9 cellular contexts compared by ENCODE assay signal in the genomic region with DNA sequence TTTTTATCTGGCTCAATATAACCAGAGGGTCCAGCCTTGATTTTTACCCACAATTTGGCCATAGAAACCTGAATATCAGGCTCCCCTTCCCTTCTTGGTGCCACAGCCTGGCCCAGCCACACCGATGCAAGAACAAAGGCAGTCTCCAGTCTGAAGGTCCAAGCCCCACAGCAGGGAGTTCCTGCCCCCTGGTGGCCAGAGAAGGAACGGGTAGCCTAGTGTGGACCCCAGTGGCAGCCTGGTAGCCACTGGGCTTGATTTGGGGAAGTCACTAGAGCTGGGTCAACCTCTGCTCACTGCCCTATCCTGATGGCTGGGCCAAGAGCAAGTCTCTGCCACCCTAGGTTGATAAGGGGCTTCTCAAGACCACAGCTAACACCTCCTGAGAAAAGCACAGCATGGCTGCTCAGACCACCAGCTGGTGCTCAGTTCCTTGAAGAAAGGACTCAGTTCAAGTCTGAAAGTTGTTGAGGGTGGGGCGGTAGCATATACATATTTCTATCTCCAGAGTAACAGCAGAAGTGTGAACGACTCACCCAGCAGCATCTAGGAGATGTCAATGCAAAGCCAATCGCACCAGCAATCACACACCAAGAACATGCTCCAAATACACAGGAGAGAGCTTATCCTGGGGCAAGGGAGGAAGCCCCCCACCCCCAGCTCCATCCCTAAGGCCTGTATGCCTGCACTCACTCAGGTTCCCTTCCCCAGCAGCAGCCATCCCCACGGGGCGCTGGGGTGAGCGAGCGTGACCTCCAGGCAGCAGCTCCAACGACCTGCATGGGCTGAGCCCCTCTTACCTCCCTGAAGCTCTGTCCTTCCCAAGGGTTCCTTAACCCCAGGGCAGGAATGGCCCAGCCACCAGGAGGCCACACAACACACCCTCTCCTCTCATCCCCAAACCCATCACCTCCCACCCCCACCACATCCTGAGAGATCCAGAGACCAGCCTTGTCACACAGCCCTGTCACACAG. TPM values are rescaled to one million over a fixed set of nuclear protein-coding genes. Genes with fewer than 3 reads are reported as not detected.
DNase-seq lines count a peak whose midpoint lies in the region; ATAC-seq and TF ChIP-seq lines count a peak whose summit lies in the region.
"Had no signal": no experiment of that assay in that cellular context is flagged by ENCODE, and none has a peak within 500 bp of the region (broad histone marks: within the 10 kb centered on the region; RNA-seq: fewer than 3 reads in every experiment).

No MANE protein-coding gene starts in this region.

- no peaks in the 10 kb centered on the region for H3K79me1 ChIP-seq in H9 (ENCODE audit: insufficient read depth, low read depth, low read length, poor library complexity, severe bottlenecking)

- H3K14ac ChIP-seq in H9 (ENCODE audit: insufficient read depth, low read length): no peak overlapping the region

- CTCF ChIA-PET in Calu3 (lab: Charles Lee): interaction anchor here (0.5 to 1.4 kb wide), 7 partner anchors 65 to 275 kb away, joined by 3 to 7 read pairs (median 3); a partner anchor contains a TSS

- peak; percentile 88 for DNase-seq in Calu3
- peak; percentile 87 for DNase-seq in H9
- DNase-seq in NCI-H345 treated with DMSO at 0.1 percent for 48 hours (lab: John Stamatoyannopoulos, UW; ENCODE audit: unreplicated experiment): peak; percentile 2
- peak; percentile 78 to 86 for DNase-seq in activated CD4-positive, alpha-beta T cell treated with anti-CD3 and anti-CD28 coated beads for 4 hours
- peak; percentile 81 for DNase-seq in choroid plexus epithelial cell (ENCODE audit: low read depth)
- DNase-seq in left colon: peak; percentile 69 to 90
- peak; percentile 84 for DNase-seq in stimulated activated CD4-positive, alpha-beta T cell treated with anti-CD3 and anti-CD28 coated beads, Interleukin-4, amount 100 ng/mL, for 1 hour

- H3K4me2 ChIP-seq in H9 (ENCODE audit: insufficient read depth, insufficient read length, low read length): no peak overlapping the region

- H3K27me3 ChIP-seq in H9 (ENCODE audit: insufficient read depth, low read length): no peaks in the 10 kb centered on the region

- ATAC-seq in left colon: peak; percentile 84
- ATAC-seq in GM18517 (IDR thresholded peaks at IDR 0.05; ENCODE audit: unreplicated experiment): no peak

- WGBS in H9 (ENCODE audit: extremely low coverage, insufficient read length, low lambda C conversion rate): no CpG with 5 or more reads among the region's 10 CpGs

- no peak overlapping the region for H3K4ac ChIP-seq in H9 (ENCODE audit: low read depth, low read length)

- no peak overlapping the region for H4K8ac ChIP-seq in H9 (replicated peaks; ENCODE audit: insufficient read length, low read depth, low read length)

- H3T11ph ChIP-seq in H9 (ENCODE audit: low read length): no peak overlapping the region

- H2BK12ac ChIP-seq in H9 (ENCODE audit: insufficient read length, low read depth, low read length): no peak overlapping the region

- H3K27me3 Mint-ChIP-seq in Calu3 (ENCODE audit: unreplicated experiment) (no peaks in the 10 kb centered on the region), H9 (ENCODE audit: low read depth) (no peaks in the 10 kb centered on the region)

- H4K91ac ChIP-seq in H9 (ENCODE audit: insufficient read length, low read depth, low read length): no peak overlapping the region

- intact Hi-C loops in Calu3 (cut with micrococcal nuclease; ENCODE audit: unreplicated experiment): loop anchor here (1.0 to 2.0 kb wide), 2 partner anchors 84 to 276 kb away; no protein-coding TSS in a partner anchor
- intact Hi-C loops in left colon (cut with DNase I, micrococcal nuclease): loop anchor here in 1 of 2 donors (5.0 kb wide), 2 partner anchors 87 to 147 kb away; no protein-coding TSS in a partner anchor

- H3K4me3 Mint-ChIP-seq in Calu3 (ENCODE audit: low read depth, unreplicated experiment) (no peak overlapping the region), H9 (no peak overlapping the region)

- no peaks in the 10 kb centered on the region for H3K36me3 Mint-ChIP-seq in Calu3 (ENCODE audit: insufficient read depth, unreplicated experiment)
- peaks cover 18 to 64% (median 43%) of the 10 kb centered on the region in 3 experiments; a peak in 6 of 7 replicates for H3K36me3 Mint-ChIP-seq in H9 (ENCODE audit: insufficient read depth in 1 of 3, low read depth in 3 of 3)

- no peak overlapping the region for H3K4me3 ChIP-seq in choroid plexus epithelial cell (ENCODE audit: low read depth, low read length)

- no peak overlapping the region for H2BK5ac ChIP-seq in H9 (ENCODE audit: insufficient read length, low read length)

- H3K18ac ChIP-seq in H9 (ENCODE audit: insufficient read length, low read depth, low read length): no peak overlapping the region

- no peak overlapping the region for H2AFZ ChIP-seq in H9 (ENCODE audit: low read length)

- H3K9me3 Mint-ChIP-seq in Calu3 (ENCODE audit: low read depth, unreplicated experiment): no peaks in the 10 kb centered on the region
- no peaks in the 10 kb centered on the region for H3K9me3 Mint-ChIP-seq in H9

- H2AK5ac ChIP-seq in H9 (ENCODE audit: insufficient read length, low read length): no peak overlapping the region

- no peaks in the 10 kb centered on the region for H4K20me1 ChIP-seq in H9 (ENCODE audit: control insufficient read depth, insufficient read depth, insufficient read length)

- peak; percentile 89 for TF ChIP-seq CTCF in Calu3 (IDR thresholded peaks at IDR 0.05; ENCODE audit: unreplicated experiment)
- TF ChIP-seq CTCF in H9 (conservative IDR thresholded peaks at IDR 0.05): peak; percentile 95
- peak; percentile 95 for TF ChIP-seq CTCF in choroid plexus epithelial cell (conservative IDR thresholded peaks at IDR 0.05; ENCODE audit: low read depth, low read length)

- no peaks in the 10 kb centered on the region; the same call in 1 of the 2 replicates for H3K79me2 ChIP-seq in H9 (ENCODE audit: insufficient read depth, low read length)

- no peaks in the 10 kb centered on the region for H3K23me2 ChIP-seq in H9 (ENCODE audit: insufficient read length, low read depth, low read length, poor library complexity, severe bottlenecking)

- H2BK20ac ChIP-seq in H9 (ENCODE audit: low read depth, low read length, poor library complexity, severe bottlenecking): no peak overlapping the region

- no peak overlapping the region for H3K9ac ChIP-seq in H9 (ENCODE audit: extremely low read depth, insufficient read length, low read length)

- H4K5ac ChIP-seq in H9 (ENCODE audit: insufficient read length, low read depth, low read length): no peak overlapping the region

- H2BK120ac ChIP-seq in H9 (ENCODE audit: low read depth, low read length, poor library complexity, severe bottlenecking): no peak overlapping the region

- no peaks in the 10 kb centered on the region for H3K4me1 Mint-ChIP-seq in Calu3 (ENCODE audit: low read depth, unreplicated experiment)
- peaks cover 11 to 16% of the 10 kb centered on the region in 2 experiments for H3K4me1 Mint-ChIP-seq in H9

- peaks cover 4% of the 10 kb centered on the region; the same call in 1 of the 2 replicates for H3K4me1 ChIP-seq in H9 (ENCODE audit: insufficient read depth, low read length)

- no peak overlapping the region for H3K27ac ChIP-seq in H9 (ENCODE audit: insufficient read length, low read depth, low read length)

- no peak overlapping the region for H2BK15ac ChIP-seq in H9 (ENCODE audit: low read depth, low read length)

- H3K9me3 ChIP-seq in H9 (ENCODE audit: control insufficient read depth, low read depth, low read length): no peaks in the 10 kb centered on the region

- no peak overlapping the region for H3K56ac ChIP-seq in H9 (ENCODE audit: insufficient read length, low read depth, low read length)

- H3K27ac Mint-ChIP-seq in Calu3 (ENCODE audit: unreplicated experiment): no peak overlapping the region
- H3K27ac Mint-ChIP-seq in H9: peak overlapping the region in 2 of 3 experiments; percentile 70 to 77; a peak in 3 of 7 replicates

- no peak overlapping the region for H3K23ac ChIP-seq in H9 (ENCODE audit: insufficient read length, low read depth, low read length)

- BruUV-seq in Calu3 (replicated peaks; lab: Mats Ljungman, UMichigan): no TSS peak

RNA-seq across cellular contexts. Expression of a gene that starts 7.6 kb away (rescaled TPM):
- total RNA-seq in Calu3 (2022) (3.6 and 5.1 TPM in 2 replicates), H9 (2021) (12.3 and 13.9 TPM in 2 replicates), left colon (1 to 10 TPM; 6.0 to 10.0 TPM)

RNA-seq across cellular contexts. Expression of a gene that starts 14.6 kb away (rescaled TPM):
- total RNA-seq in Calu3 (2022) (0.34 and 0.94 TPM in 2 replicates), H9 (2021) (0.42 and 0.68 TPM in 2 replicates), left colon (not detected)
- total RNA-seq: activated CD8-positive, alpha-beta memory T cell treated with anti-CD3 and anti-CD28 coated beads for 36 hours had no signal

RNA-seq across cellular contexts. Expression of a gene that starts 45.0 kb away (rescaled TPM):
- total RNA-seq in Calu3 (2022): 192 and 287 TPM in 2 replicates
- total RNA-seq in H9 (2021): 171 and 174 TPM in 2 replicates
- 100 to 1,000 TPM; 103 to 116 TPM for total RNA-seq in left colon

RNA-seq across cellular contexts. Expression of a gene that starts 46.1 kb away (rescaled TPM):
- 8.6 and 13.9 TPM in 2 replicates for total RNA-seq in Calu3 (2022)
- 20.2 and 22.9 TPM in 2 replicates for total RNA-seq in H9 (2021)
- total RNA-seq in left colon: 1 to 10 TPM; 4.5 to 5.7 TPM

Comparison
In these comparisons a context has a peak if more than half of its experiments do, and no peak if none do; other contexts are left out.
1. DNase-seq: peak in every context shown above with its lines; median percentile 88 in Calu3; 87 in H9; 84 in stimulated activated CD4-positive, alpha-beta T cell treated with anti-CD3 and anti-CD28 coated beads, Interleukin-4, amount 100 ng/mL, for 1 hour; 82 in activated CD4-positive, alpha-beta T cell treated with anti-CD3 and anti-CD28 coated beads for 4 hours; 81 in choroid plexus epithelial cell; 80 in left colon; 2 in NCI-H345 treated with DMSO at 0.1 percent for 48 hours.